In genomic region chrX:123731258-123731986, GRCh38 we compare ENCODE assay signal across 7 cellular contexts. TPM values are rescaled to one million over a fixed set of nuclear protein-coding genes. Genes with fewer than 3 reads are reported as not detected.
DNase-seq lines count a peak whose midpoint lies in the region; ATAC-seq and TF ChIP-seq lines count a peak whose summit lies in the region.

No MANE protein-coding gene starts in this region.

- CTCF ChIA-PET in PC-9 (lab: Charles Lee) = interaction anchor here (0.6 kb wide), 1 partner anchor 231 kb away, joined by 6 read pairs; no protein-coding TSS in a partner anchor

- TF ChIP-seq POLR2A in uterus (IDR thresholded peaks at IDR 0.05) = no peak

- H3K9me2 ChIP-seq in GM23248 (ENCODE audit: insufficient read depth) (no peaks in the 10 kb centered on the region), PC-9 (ENCODE audit: insufficient read depth) (no peaks in the 10 kb centered on the region)

- 7 to 8% methylated on average over 16 of the region's 16 CpGs for WGBS in GM23248 (ENCODE audit: low coverage in 1 of 2, low lambda C conversion rate in 2 of 2, missing lambda C conversion rate in 2 of 2), 2 experiments

- intact Hi-C loops in PC-9 (cut with micrococcal nuclease; ENCODE audit: unreplicated experiment) = loop anchor here (2.0 kb wide), 1 partner anchor 231 kb away; no protein-coding TSS in a partner anchor
- intact Hi-C loops in mucosa of descending colon (cut with DNase I, micrococcal nuclease) = no loop called here
- intact Hi-C loops in uterus (cut with DNase I; ENCODE audit: low total_unique reads) = no loop called here

- H3K27ac ChIP-seq in GM23248 = peak overlapping the region; percentile 87
- H3K27ac ChIP-seq in PC-9 = no peak overlapping the region; the same call in 1 of the 2 replicates
- peak overlapping the region; percentile 86 to 87 for H3K27ac ChIP-seq in uterus

- H3F3A ChIP-seq in GM23248 (ENCODE audit: insufficient read depth) (0 out of 2 replicates have a peak, but pooled peaks cover 8% of the 10 kb centered on the region), PC-9 (ENCODE audit: insufficient read depth, low read depth) (no peaks in the 10 kb centered on the region)

- H3K4me1 ChIP-seq in GM23248 (ENCODE audit: insufficient read depth) (peaks cover 19% of the 10 kb centered on the region), PC-9 (replicated peaks; ENCODE audit: insufficient read depth) (peaks cover 29% of the 10 kb centered on the region), mucosa of descending colon (ENCODE audit: low read depth) (peaks cover 3% of the 10 kb centered on the region), uterus (no peaks in the 10 kb centered on the region)

- H3K79me2 ChIP-seq in GM23248 (ENCODE audit: insufficient read depth) (peaks cover 64% of the 10 kb centered on the region), PC-9 (ENCODE audit: low read depth) (peaks cover 71% of the 10 kb centered on the region)

- H3K4me2 ChIP-seq in GM23248 (ENCODE audit: unreplicated experiment) (peak overlapping the region; percentile 85), PC-9 (peak overlapping the region; percentile 97)

- POLR2A ChIA-PET in PC-9 (lab: Charles Lee; ENCODE audit: unreplicated experiment) = interaction anchor here (0.6 kb wide), 1 partner anchor 150 kb away, joined by 4 read pairs; no protein-coding TSS in a partner anchor

- H3K4me3 ChIP-seq in GM23248 (peak overlapping the region; percentile 81), PC-9 (peak overlapping the region; percentile 81), choroid plexus epithelial cell (ENCODE audit: low read depth, low read length) (peak overlapping the region; percentile 83), mucosa of descending colon (no peak overlapping the region), uterus (peak overlapping the region; percentile 71 to 72)

- H3K27me3 ChIP-seq in GM23248 (replicated peaks; ENCODE audit: insufficient read depth) (no peaks in the 10 kb centered on the region), PC-9 (ENCODE audit: insufficient read depth, low read depth) (no peaks in the 10 kb centered on the region), uterus (no peaks in the 10 kb centered on the region)

- H3K36me3 ChIP-seq in GM23248 (ENCODE audit: low read depth) (no peaks in the 10 kb centered on the region), PC-9 (ENCODE audit: low read depth) (peaks cover 18% of the 10 kb centered on the region), mucosa of descending colon (ENCODE audit: low read depth) (no peaks in the 10 kb centered on the region), uterus (no peaks in the 10 kb centered on the region)

- H4K20me1 ChIP-seq in GM23248 (ENCODE audit: insufficient read depth) (no peaks in the 10 kb centered on the region), PC-9 (ENCODE audit: insufficient read depth) (peaks cover 52% of the 10 kb centered on the region)

- TF ChIP-seq CTCF in PC-9 (conservative IDR thresholded peaks at IDR 0.05) (no peak), choroid plexus epithelial cell (conservative IDR thresholded peaks at IDR 0.05; ENCODE audit: low read depth, low read length) (no peak), mucosa of descending colon (IDR thresholded peaks at IDR 0.05) (no peak), uterus (IDR thresholded peaks at IDR 0.05) (no peak)

- in situ Hi-C loops in GM23248 (cut with MboI) = no loop called here

- DNase-seq in GM23248 (peak; percentile 60), PC-9 (no peak), choroid plexus epithelial cell (ENCODE audit: low read depth) (peak; percentile 37), mucosa of descending colon (peak in 2 of 3 donors; percentile 26 to 29), uterus (no peak), NK-92 (lab: John Stamatoyannopoulos, UW; ENCODE audit: unreplicated experiment) (no peak)

- peak overlapping the region; percentile 94 for H3K9ac ChIP-seq in GM23248

- BruUV-seq in PC-9 (replicated peaks; lab: Mats Ljungman, UMichigan) = no TSS peak

- peak overlapping the region; percentile 95; the same call in 1 of the 2 replicates for H2AFZ ChIP-seq in GM23248
- peak overlapping the region; percentile 91; the same call in 1 of the 2 replicates for H2AFZ ChIP-seq in PC-9

- ATAC-seq in mucosa of descending colon (peak; percentile 18), GM21717 (IDR thresholded peaks at IDR 0.05; ENCODE audit: unreplicated experiment) (no peak)

- no peaks in the 10 kb centered on the region for H3K9me3 ChIP-seq in GM23248 (ENCODE audit: low read depth)
- H3K9me3 ChIP-seq in PC-9 (ENCODE audit: insufficient read depth, low read depth) = no peaks in the 10 kb centered on the region; the same call in 1 of the 2 replicates
- H3K9me3 ChIP-seq in mucosa of descending colon = no peaks in the 10 kb centered on the region
- H3K9me3 ChIP-seq in uterus = no peaks in the 10 kb centered on the region

RNA-seq across cellular contexts. Expression of gene THOC2, which starts 1.4 kb away (rescaled TPM):
- 35.8 and 47.8 TPM in 2 replicates for total RNA-seq in GM23248 (2014; rRNA removed; shearing (Covaris generic))
- 47.4 and 53.4 TPM in 2 replicates for polyA plus RNA-seq in GM23248 (2016; fragmentation: Nextera tagmentation; extraction: Ambion mirVana)
- total RNA-seq in PC-9 (2021) (109 and 158 TPM in 2 replicates), mucosa of descending colon (10 to 100 TPM; 66.5 to 82.6 (median 75.8) TPM), uterus (100 to 1,000 TPM in 2 of 4 donors, 10 to 100 TPM in 2; 54.3 to 180 (median 80.1) TPM)

Comparison
In these comparisons a context has a peak if more than half of its experiments do, and no peak if none do; other contexts are left out.
1. DNase-seq: peak in GM23248 (single experiment), choroid plexus epithelial cell (single experiment) and mucosa of descending colon (2 of 3); none in PC-9 (0 of 2), uterus (0 of 2) and NK-92 (single experiment).